Comparison of ENCODE assay signal across 8 cellular contexts in genomic region chr10:103153302-103153759, GRCh38. TPM values are rescaled to one million over a fixed set of nuclear protein-coding genes. Genes with fewer than 3 reads are reported as not detected.
A peak's percentile ranks its signal among the peaks of the same experiment; 100 is the strongest.
DNase-seq lines count a peak whose midpoint lies in the region; ATAC-seq, FAIRE-seq and TF ChIP-seq lines count a peak whose summit lies in the region.

No MANE protein-coding gene starts in this region.

- DNase-seq in BJ (ENCODE audit: low read depth) (no peak), SK-N-MC (ENCODE audit: low read depth, low spot score) (no peak), frontal cortex (ENCODE audit: low spot score in 2 of 2) (peak in 1 of 2 donors; percentile 17), osteoblast (ENCODE audit: insufficient read length, low spot score, missing footprints) (no peak), H7 (no peak)

- no peak overlapping the region for H2AFZ ChIP-seq in osteoblast (ENCODE audit: low read length)

- POLR2A ChIA-PET in BJ (lab: Charles Lee), result no interaction called here

- H3K9me3 ChIP-seq in SK-N-MC (ENCODE audit: low read depth, low read length) (no peaks in the 10 kb centered on the region), osteoblast (ENCODE audit: low read depth, low read length) (no peaks in the 10 kb centered on the region)

- H3K36me3 ChIP-seq in BJ (ENCODE audit: control insufficient read depth, insufficient read depth, low read length) (no peaks in the 10 kb centered on the region), SK-N-MC (ENCODE audit: insufficient read depth, low read length) (peaks cover 4% of the 10 kb centered on the region; the same call in 1 of the 2 replicates), osteoblast (ENCODE audit: insufficient read depth, low read length) (peaks cover 6% of the 10 kb centered on the region), H7 (replicated peaks; ENCODE audit: control insufficient read depth, insufficient read depth, low read length) (no peaks in the 10 kb centered on the region)

- TF ChIP-seq CTCF in BJ (IDR thresholded peaks at IDR 0.05; ENCODE audit: insufficient read depth, low read depth, low read length) (no peak), osteoblast (IDR thresholded peaks at IDR 0.05; ENCODE audit: extremely low read depth, low read depth, low read length) (no peak)

- ATAC-seq in HG03097 (IDR thresholded peaks at IDR 0.05; ENCODE audit: low FRiP score, unreplicated experiment) (no peak), GM19035 (IDR thresholded peaks at IDR 0.05; ENCODE audit: unreplicated experiment) (no peak), GM21390 (IDR thresholded peaks at IDR 0.05; ENCODE audit: unreplicated experiment) (no peak)

- peak overlapping the region; percentile 51 for H3K4me2 ChIP-seq in osteoblast (ENCODE audit: insufficient read depth, low read length)

- H3K9ac ChIP-seq in SK-N-MC (ENCODE audit: insufficient read length), result peak overlapping the region; percentile 83

- CTCF ChIA-PET in BJ (lab: Yijun Ruan, JAX), result interaction anchor here (0.7 to 2.5 kb wide), 3 partner anchors 30 to 91 kb away, joined by 3 to 9 read pairs (median 4); no protein-coding TSS in a partner anchor

- H4K20me1 ChIP-seq in osteoblast (ENCODE audit: insufficient read depth, low read length), result peaks cover 11% of the 10 kb centered on the region

- H3K27me3 ChIP-seq in BJ (ENCODE audit: control insufficient read depth, insufficient read depth, low read length) (no peaks in the 10 kb centered on the region), osteoblast (ENCODE audit: insufficient read depth, low read length) (no peaks in the 10 kb centered on the region), H7 (ENCODE audit: control insufficient read depth, insufficient read depth, low read length) (no peaks in the 10 kb centered on the region)

- H3K4me3 ChIP-seq in BJ (ENCODE audit: low read depth, low read length), result peak overlapping the region; percentile 16; the same call in 1 of the 2 replicates
- peak overlapping the region; percentile 75 for H3K4me3 ChIP-seq in SK-N-MC
- no peak overlapping the region for H3K4me3 ChIP-seq in osteoblast (ENCODE audit: insufficient read depth, low read length)
- H3K4me3 ChIP-seq in H7 (ENCODE audit: insufficient read depth, low read depth, low read length), result no peak overlapping the region

- H3K4me1 ChIP-seq in osteoblast (ENCODE audit: insufficient read depth, low read length), result peaks cover 28% of the 10 kb centered on the region

- FAIRE-seq in frontal cortex (lab: Jason Lieb, UNC), result peak; percentile 3

- H3K27ac ChIP-seq in SK-N-MC (peak overlapping the region; percentile 92), osteoblast (ENCODE audit: low read depth, low read length) (peak overlapping the region; percentile 46)

- peaks cover 56% of the 10 kb centered on the region for H3K79me2 ChIP-seq in osteoblast (ENCODE audit: insufficient read depth, low read length)

RNA-seq across cellular contexts. Expression of gene NT5C2, which starts 39.7 kb away (rescaled TPM):
- 49.3 and 85.0 TPM in 2 replicates for polyA plus RNA-seq in BJ (2011; rRNA removed)
- polyA minus RNA-seq in BJ (2011; rRNA and poly(A)+ RNA removed), result 28.9 and 29.1 TPM in 2 replicates
- total RNA-seq in frontal cortex (86.4 TPM), osteoblast (94.1 and 96.9 TPM in 2 replicates)
- total RNA-seq in H7 (2014; rRNA removed; shearing (Covaris generic)), result 40.4 and 44.6 TPM in 2 replicates

Comparison
In these comparisons a context has a peak if more than half of its experiments do, and no peak if none do; other contexts are left out.
1. H3K4me3 ChIP-seq: peak in BJ (single experiment) and SK-N-MC (single experiment); none in osteoblast (single experiment) and H7 (single experiment).